ENCODE assay signal across 8 cellular contexts in genomic region chrX:133792198-133792953, GRCh38.
DNase-seq lines count a peak whose midpoint lies in the region; ATAC-seq and TF ChIP-seq lines count a peak whose summit lies in the region.

No MANE protein-coding gene starts in this region.

- H3F3A ChIP-seq in PC-3 (ENCODE audit: low read length, unreplicated experiment): no peaks in the 10 kb centered on the region

- H3K4me2 ChIP-seq in PC-3 (ENCODE audit: low read length) (peak overlapping the region; percentile 57), neuronal stem cell (ENCODE audit: insufficient read depth, low read length, poor library complexity, severe bottlenecking) (no peak overlapping the region)

- no CpG with 5 or more reads among the region's 7 CpGs for WGBS in neuronal stem cell (ENCODE audit: extremely low coverage in 2 of 2, insufficient read length in 2 of 2, insufficient replicate concordance in 1 of 2), 2 donors

- H3K23ac ChIP-seq in neuronal stem cell (ENCODE audit: low read depth, low read length, poor library complexity): no peak overlapping the region

- peak; percentile 42 to 64 (median 59) for DNase-seq in CD4-positive, alpha-beta memory T cell
- DNase-seq in PC-3: peak; percentile 73
- peak; percentile 19 for DNase-seq in activated T-helper 1 cell treated with Interleukin-2 at 50 U/mL for 16 hours (ENCODE audit: low read depth)
- peak; percentile 68 for DNase-seq in fibroblast of the conjunctiva (ENCODE audit: low read depth)
- peak; percentile 74 for DNase-seq in neuronal stem cell (ENCODE audit: low spot score)
- DNase-seq in substantia nigra (lab: John Stamatoyannopoulos, UW): peak in 48 of 49 donors; percentile 2 to 77 (median 55)

- no peak overlapping the region for H3K27ac ChIP-seq in CD4-positive, alpha-beta memory T cell (ENCODE audit: low read depth, low read length)
- H3K27ac ChIP-seq in HUES6 (ENCODE audit: low read depth, low read length) (no peak overlapping the region), PC-3 (ENCODE audit: low read length) (no peak overlapping the region), neuronal stem cell (replicated peaks; ENCODE audit: low read length) (peak overlapping the region; percentile 25), substantia nigra (ENCODE audit: low read depth, low read length, poor library complexity, severe bottlenecking) (no peak overlapping the region)

- peak; percentile 70 for ATAC-seq in GM19438 (IDR thresholded peaks at IDR 0.05; ENCODE audit: low read depth, unreplicated experiment)
- ATAC-seq in PC-3: peak; percentile 79

- H3K4me3 Mint-ChIP-seq in CD4-positive, alpha-beta memory T cell: no peak overlapping the region

- POLR2A ChIA-PET in CD4-positive, alpha-beta memory T cell (lab: Charles Lee; ENCODE audit: partially characterized antibody): interaction anchor here (0.5 kb wide), 1 partner anchor 10 kb away, joined by 3 read pairs; no protein-coding TSS in a partner anchor
- POLR2A ChIA-PET in PC-3 (lab: Charles Lee; ENCODE audit: unreplicated experiment): no interaction called here

- H2BK120ac ChIP-seq in neuronal stem cell (ENCODE audit: low read depth, low read length): no peak overlapping the region

- CTCF ChIA-PET in CD4-positive, alpha-beta memory T cell (lab: Charles Lee; ENCODE audit: partially characterized antibody): interaction anchor here (1.0 to 3.8 kb wide), 14 partner anchors 9 to 604 kb away, joined by 3 to 14 read pairs (median 4); no protein-coding TSS in a partner anchor
- CTCF ChIA-PET in PC-3 (lab: Charles Lee): interaction anchor here (0.5 to 0.7 kb wide), 2 partner anchors 73 to 122 kb away, joined by 3 to 4 read pairs; no protein-coding TSS in a partner anchor

- no peak overlapping the region for H3K4me3 ChIP-seq in CD4-positive, alpha-beta memory T cell (ENCODE audit: low read length in 2 of 2)
- peak overlapping the region; percentile 37; the same call in 1 of the 2 replicates for H3K4me3 ChIP-seq in HUES6 (ENCODE audit: low read depth, low read length)
- H3K4me3 ChIP-seq in PC-3 (ENCODE audit: low read length): no peak overlapping the region; the same call in 1 of the 2 replicates
- H3K4me3 ChIP-seq in neuronal stem cell (ENCODE audit: low read length in 2 of 2): no peak overlapping the region

- no peak overlapping the region for H3K4ac ChIP-seq in neuronal stem cell (ENCODE audit: low read length)

- H2AK5ac ChIP-seq in neuronal stem cell (ENCODE audit: low read depth, low read length): no peak overlapping the region

- H2BK15ac ChIP-seq in neuronal stem cell (ENCODE audit: low read length): no peak overlapping the region

- no peak overlapping the region for H4K91ac ChIP-seq in neuronal stem cell (ENCODE audit: low read depth, low read length, poor library complexity)

- intact Hi-C loops in CD4-positive, alpha-beta memory T cell (cut with micrococcal nuclease): loop anchor here (1.0 to 2.0 kb wide), 4 partner anchors 46 to 394 kb away; no protein-coding TSS in a partner anchor
- intact Hi-C loops in PC-3 (cut with micrococcal nuclease): loop anchor here (1.0 to 5.0 kb wide), 3 partner anchors 47 to 605 kb away; no protein-coding TSS in a partner anchor

- H3K9ac ChIP-seq in HUES6 (ENCODE audit: low read length): no peak overlapping the region
- no peak overlapping the region for H3K9ac ChIP-seq in PC-3 (ENCODE audit: low read length)
- H3K9ac ChIP-seq in neuronal stem cell (ENCODE audit: low read depth, low read length, poor library complexity): no peak overlapping the region

- H3K27ac Mint-ChIP-seq in CD4-positive, alpha-beta memory T cell: no peak overlapping the region

- no peaks in the 10 kb centered on the region for H3K9me3 ChIP-seq in CD4-positive, alpha-beta memory T cell (ENCODE audit: control insufficient read depth in 1 of 2, low read length in 2 of 2)
- H3K9me3 ChIP-seq in HUES6 (ENCODE audit: control insufficient read depth, insufficient read depth, low read depth, low read length): no peaks in the 10 kb centered on the region
- no peaks in the 10 kb centered on the region for H3K9me3 ChIP-seq in PC-3 (ENCODE audit: low read length)
- no peaks in the 10 kb centered on the region for H3K9me3 ChIP-seq in neuronal stem cell (replicated peaks in 1 of 2; ENCODE audit: control insufficient read depth in 2 of 2, insufficient read depth in 1 of 2, low read depth in 1 of 2, low read length in 2 of 2)

- H2BK5ac ChIP-seq in neuronal stem cell (ENCODE audit: low read length): no peak overlapping the region

- H4K8ac ChIP-seq in neuronal stem cell (ENCODE audit: low read depth, low read length): no peak overlapping the region

- H2BK12ac ChIP-seq in neuronal stem cell (ENCODE audit: low read length): no peak overlapping the region

- no peaks in the 10 kb centered on the region for H3K9me2 ChIP-seq in PC-3 (replicated peaks; ENCODE audit: low read length)

- H3K36me3 Mint-ChIP-seq in CD4-positive, alpha-beta memory T cell: no peaks in the 10 kb centered on the region

- TF ChIP-seq CTCF in PC-3 (conservative IDR thresholded peaks at IDR 0.05; ENCODE audit: low read depth, low read length): peak; percentile 99

- no peak overlapping the region for H3K14ac ChIP-seq in neuronal stem cell (ENCODE audit: low read length)

- H4K20me1 ChIP-seq in PC-3 (ENCODE audit: low read length): no peaks in the 10 kb centered on the region

- no peaks in the 10 kb centered on the region for H3K4me1 ChIP-seq in CD4-positive, alpha-beta memory T cell (ENCODE audit: insufficient read depth, low read length)
- H3K4me1 ChIP-seq in HUES6 (ENCODE audit: control insufficient read depth, insufficient read depth, low read length): peaks cover 22% of the 10 kb centered on the region
- H3K4me1 ChIP-seq in PC-3 (ENCODE audit: insufficient read depth, low read length): no peaks in the 10 kb centered on the region
- peaks cover 3% of the 10 kb centered on the region in 2 donors for H3K4me1 ChIP-seq in neuronal stem cell (ENCODE audit: control insufficient read depth in 2 of 2, insufficient read depth in 1 of 2, low read depth in 1 of 2, low read length in 2 of 2)

- no peaks in the 10 kb centered on the region for H3K27me3 Mint-ChIP-seq in CD4-positive, alpha-beta memory T cell

- no peaks in the 10 kb centered on the region for H3K36me3 ChIP-seq in CD4-positive, alpha-beta memory T cell (ENCODE audit: insufficient read depth, low read length)
- H3K36me3 ChIP-seq in HUES6 (ENCODE audit: control insufficient read depth, insufficient read depth, low read length) (no peaks in the 10 kb centered on the region), PC-3 (ENCODE audit: low read depth, low read length) (no peaks in the 10 kb centered on the region), neuronal stem cell (replicated peaks in 1 of 2; ENCODE audit: control insufficient read depth in 2 of 2, insufficient read depth in 2 of 2, low read length in 2 of 2) (no peaks in the 10 kb centered on the region)

- H3K18ac ChIP-seq in neuronal stem cell (ENCODE audit: low read length): no peak overlapping the region

- no peaks in the 10 kb centered on the region for H3K4me1 Mint-ChIP-seq in CD4-positive, alpha-beta memory T cell

- peaks cover 0 to 2% (median 0%) of the 10 kb centered on the region in 8 donors for H3K9me3 Mint-ChIP-seq in CD4-positive, alpha-beta memory T cell

- H3K79me2 ChIP-seq in PC-3 (ENCODE audit: low read length): no peaks in the 10 kb centered on the region

- no peaks in the 10 kb centered on the region for H3K79me1 ChIP-seq in neuronal stem cell (ENCODE audit: low read depth, low read length)

- H2AFZ ChIP-seq in PC-3 (ENCODE audit: low read length) (peak overlapping the region; percentile 48; the same call in 1 of the 2 replicates), neuronal stem cell (ENCODE audit: low read length) (peak overlapping the region; percentile 27)

- no TSS peak for BruUV-seq in PC-3 (replicated peaks; lab: Mats Ljungman, UMichigan)

- no peaks in the 10 kb centered on the region for H3K27me3 ChIP-seq in CD4-positive, alpha-beta memory T cell (ENCODE audit: insufficient read depth, low read length)
- no peaks in the 10 kb centered on the region; the same call in 1 of the 2 replicates for H3K27me3 ChIP-seq in HUES6 (ENCODE audit: control insufficient read depth, insufficient read depth, low read length)
- peaks cover 18% of the 10 kb centered on the region for H3K27me3 ChIP-seq in PC-3 (ENCODE audit: low read length)
- no peaks in the 10 kb centered on the region for H3K27me3 ChIP-seq in neuronal stem cell (ENCODE audit: control insufficient read depth in 3 of 3, insufficient read depth in 3 of 3, low read depth in 1 of 3, low read length in 3 of 3)

Comparison
In these comparisons a context has a peak if more than half of its experiments do, and no peak if none do; other contexts are left out.
1. DNase-seq: peak in every context shown above with its lines; median percentile 74 in neuronal stem cell; 73 in PC-3; 68 in fibroblast of the conjunctiva; 59 in CD4-positive, alpha-beta memory T cell; 55 in substantia nigra; 19 in activated T-helper 1 cell treated with Interleukin-2 at 50 U/mL for 16 hours.